22 cellular contexts compared by ENCODE assay signal in the genomic region with DNA sequence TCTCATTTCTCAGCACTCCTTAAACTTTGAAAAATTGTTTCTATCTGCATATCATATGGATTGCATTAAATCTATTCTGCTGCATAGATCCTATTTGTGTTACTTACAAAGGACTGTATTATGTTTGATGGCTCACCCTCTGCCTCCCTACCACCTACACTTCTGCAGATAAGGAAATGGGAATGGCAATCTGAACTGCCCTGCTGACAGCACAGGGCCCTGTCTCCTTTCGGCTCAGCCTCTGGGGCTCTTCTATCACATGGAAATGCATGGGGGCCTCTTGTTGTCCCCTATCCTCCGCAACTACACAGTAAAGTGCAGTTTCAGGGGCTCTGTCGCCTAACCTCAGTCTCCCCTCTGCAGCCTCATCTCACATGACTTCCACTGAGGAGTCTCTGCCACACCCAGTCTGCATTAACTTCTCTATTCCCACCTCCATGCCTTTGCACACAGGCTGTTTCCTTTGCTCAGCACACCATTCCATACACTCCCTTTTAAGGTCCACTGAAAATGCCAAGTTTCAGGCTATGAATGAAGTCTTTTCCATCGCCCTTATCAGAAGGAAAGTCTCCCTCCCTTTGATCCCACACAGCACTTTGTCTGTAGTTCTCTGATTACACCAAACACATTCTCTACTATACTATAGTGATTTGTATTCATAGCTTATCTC. TPM values are rescaled to one million over a fixed set of nuclear protein-coding genes. Genes with fewer than 3 reads are reported as not detected.
DNase-seq lines count a peak whose midpoint lies in the region; ATAC-seq and TF ChIP-seq lines count a peak whose summit lies in the region.
"Had no signal": no experiment of that assay in that cellular context is flagged by ENCODE, and none has a peak within 500 bp of the region (broad histone marks: within the 10 kb centered on the region; RNA-seq: fewer than 3 reads in every experiment).

No MANE protein-coding gene starts in this region.

- ATAC-seq in left lung (peak; percentile 20), esophagus mucosa (no peak)
- ATAC-seq in stimulated activated memory B cell treated with anti-CD40 and anti-IgM and Interleukin-4, amounts not matched to agents 10 μg/mL and 1 μg/mL and 100 μg/mL, for 72 hours: no peak
- ATAC-seq: HCT116; stimulated activated naive CD8-positive, alpha-beta T cell treated with anti-CD3 and anti-CD28 coated beads, Interleukin-15, amount 100 ng/mL, for 72 hours had no signal

- no peak overlapping the region for H2BK120ac ChIP-seq in H9 (ENCODE audit: low read depth, low read length, poor library complexity, severe bottlenecking)

- peak overlapping the region in 2 of 3 experiments; percentile 22 to 23; a peak in 1 of 7 replicates for H3K27ac Mint-ChIP-seq in H9
- H3K27ac Mint-ChIP-seq in stimulated activated memory B cell treated with anti-CD40 and anti-IgM and Interleukin-4, amounts not matched to agents 10 μg/mL and 1 μg/mL and 100 μg/mL, for 72 hours: peak overlapping the region; percentile 9
- H3K27ac Mint-ChIP-seq in T-helper 2 cell treated with Interferon-gamma antibody and Interleukin-4, amounts not matched to agents 5 μg/mL and 100 μg/mL, for 36 hours: no peak overlapping the region
- H3K27ac Mint-ChIP-seq: activated CD4-positive, alpha-beta memory T cell treated with anti-CD3 and anti-CD28 coated beads for 36 hours; activated T-helper 1 cell treated with anti-CD3 and anti-CD28 coated beads, Interleukin-12 subunit alpha, Interleukin-12 subunit beta, Interleukin-2, Interleukin-4 antibody, amounts not matched to agents 30 ng/mL and 10 ng/mL and 1 ng/mL, durations not matched to agents 14 hours and 24 hours and 36 hours; IgD-negative memory B cell; stimulated activated naive CD8-positive, alpha-beta T cell treated with anti-CD3 and anti-CD28 coated beads, Interleukin-15, amount 100 ng/mL, for 72 hours; T-helper 1 cell treated with Interleukin-12 subunit alpha and Interleukin-12 subunit beta and Interleukin-4 antibody, amounts not matched to agents 30 μg/mL and 1 μg/mL, for 36 hours had no signal

- H4K20me1 ChIP-seq in H9 (ENCODE audit: control insufficient read depth, insufficient read depth, insufficient read length) (no peaks in the 10 kb centered on the region), OCI-LY7 (ENCODE audit: insufficient read depth, low read length) (peaks cover 4% of the 10 kb centered on the region; the same call in 1 of the 2 replicates)

- POLR2A ChIA-PET in OCI-LY7 (lab: Charles Lee): interaction anchor here (0.6 to 3.5 kb wide), 7 partner anchors 8 to 1464 kb away, joined by 3 to 14 read pairs (median 5); no protein-coding TSS in a partner anchor

- no peaks in the 10 kb centered on the region for H3K27me3 Mint-ChIP-seq in H9 (ENCODE audit: low read depth)
- H3K27me3 Mint-ChIP-seq in stimulated activated memory B cell treated with anti-CD40 and anti-IgM and Interleukin-4, amounts not matched to agents 10 μg/mL and 1 μg/mL and 100 μg/mL, for 72 hours: no peaks in the 10 kb centered on the region
- H3K27me3 Mint-ChIP-seq in T-helper 2 cell treated with Interferon-gamma antibody and Interleukin-4, amounts not matched to agents 5 μg/mL and 100 μg/mL, for 36 hours (ENCODE audit: low read depth): no peaks in the 10 kb centered on the region
- H3K27me3 Mint-ChIP-seq: activated CD4-positive, alpha-beta memory T cell treated with anti-CD3 and anti-CD28 coated beads for 36 hours; stimulated activated naive CD8-positive, alpha-beta T cell treated with anti-CD3 and anti-CD28 coated beads, Interleukin-15, amount 100 ng/mL, for 72 hours had no signal

- peaks cover 0 to 12% (median 3%) of the 10 kb centered on the region in 3 experiments; a peak in 5 of 7 replicates for H3K36me3 Mint-ChIP-seq in H9 (ENCODE audit: insufficient read depth in 1 of 3, low read depth in 3 of 3)
- no peaks in the 10 kb centered on the region for H3K36me3 Mint-ChIP-seq in stimulated activated memory B cell treated with anti-CD40 and anti-IgM and Interleukin-4, amounts not matched to agents 10 μg/mL and 1 μg/mL and 100 μg/mL, for 72 hours
- H3K36me3 Mint-ChIP-seq in T-helper 2 cell treated with Interferon-gamma antibody and Interleukin-4, amounts not matched to agents 5 μg/mL and 100 μg/mL, for 36 hours (ENCODE audit: low read depth): peaks cover 31% of the 10 kb centered on the region

- H3K9me3 Mint-ChIP-seq in H9: peaks cover 2 to 4% of the 10 kb centered on the region in 2 experiments; a peak in 3 of 5 replicates
- H3K9me3 Mint-ChIP-seq in stimulated activated memory B cell treated with anti-CD40 and anti-IgM and Interleukin-4, amounts not matched to agents 10 μg/mL and 1 μg/mL and 100 μg/mL, for 72 hours: no peaks in the 10 kb centered on the region
- no peaks in the 10 kb centered on the region for H3K9me3 Mint-ChIP-seq in T-helper 2 cell treated with Interferon-gamma antibody and Interleukin-4, amounts not matched to agents 5 μg/mL and 100 μg/mL, for 36 hours
- H3K9me3 Mint-ChIP-seq: activated CD4-positive, alpha-beta memory T cell treated with anti-CD3 and anti-CD28 coated beads for 36 hours; stimulated activated naive CD8-positive, alpha-beta T cell treated with anti-CD3 and anti-CD28 coated beads, Interleukin-15, amount 100 ng/mL, for 72 hours; T-helper 1 cell treated with Interleukin-12 subunit alpha and Interleukin-12 subunit beta and Interleukin-4 antibody, amounts not matched to agents 30 μg/mL and 1 μg/mL, for 36 hours had no signal

- DNase-seq in H9 (no peak), OCI-LY7 (ENCODE audit: low spot score) (no peak), left lung (no peak), T-helper 1 cell (no peak)
- DNase-seq in T-helper 2 cell treated with Interferon-gamma antibody and Interleukin-4, amounts not matched to agents 5 μg/mL and 100 μg/mL, for 36 hours (ENCODE audit: low spot score): no peak
- DNase-seq: activated CD4-positive, alpha-beta memory T cell treated with anti-CD3 and anti-CD28 coated beads for 36 hours; activated CD4-positive, alpha-beta T cell treated with anti-CD3 and anti-CD28 coated beads for 1 hour; activated CD8-positive, alpha-beta memory T cell treated with anti-CD3 and anti-CD28 coated beads, Interleukin-2, amount 50 U/mL, for 4 hours; activated naive CD4-positive, alpha-beta T cell treated with Interleukin-2 at 50 U/mL for 16 hours; DMS153; kidney glomerular epithelial cell; right cardiac atrium; stimulated activated CD8-positive, alpha-beta memory T cell treated with anti-CD3 and anti-CD28 coated beads, Interleukin-4, amount 100 ng/mL, for 48 hours; stimulated activated naive CD8-positive, alpha-beta T cell treated with anti-CD3 and anti-CD28 coated beads, Interleukin-15, amount 100 ng/mL, for 72 hours had no signal

- H2BK12ac ChIP-seq in H9 (ENCODE audit: insufficient read length, low read depth, low read length): no peak overlapping the region

- H3K27ac ChIP-seq in H9 (ENCODE audit: insufficient read length, low read depth, low read length) (no peak overlapping the region), OCI-LY7 (ENCODE audit: low read depth, low read length, poor library complexity, severe bottlenecking) (peak overlapping the region; percentile 94), left lung (no peak overlapping the region)

- no peak overlapping the region for H2AFZ ChIP-seq in H9 (ENCODE audit: low read length)
- no peak overlapping the region for H2AFZ ChIP-seq in OCI-LY7 (ENCODE audit: low read length)

- WGBS in H9 (ENCODE audit: extremely low coverage, insufficient read length, low lambda C conversion rate): no CpG with 5 or more reads among the region's 4 CpGs

- no TSS peak for BruUV-seq in OCI-LY7 (replicated peaks; lab: Mats Ljungman, UMichigan)

- no peaks in the 10 kb centered on the region; the same call in 1 of the 2 replicates for H3K4me1 ChIP-seq in H9 (ENCODE audit: insufficient read depth, low read length)
- H3K4me1 ChIP-seq in OCI-LY7 (ENCODE audit: insufficient read depth, low read length, poor library complexity, severe bottlenecking): peaks cover 56% of the 10 kb centered on the region
- H3K4me1 ChIP-seq in left lung: peaks cover 20 to 47% of the 10 kb centered on the region in 2 donors

- H4K91ac ChIP-seq in H9 (ENCODE audit: insufficient read length, low read depth, low read length): no peak overlapping the region

- H3K23ac ChIP-seq in H9 (ENCODE audit: insufficient read length, low read depth, low read length): no peak overlapping the region

- no peak overlapping the region for H3K4me3 ChIP-seq in OCI-LY7 (ENCODE audit: low read depth, low read length, poor library complexity, severe bottlenecking)
- H3K4me3 ChIP-seq in left lung: no peak overlapping the region
- H3K4me3 ChIP-seq: SK-N-MC, tibial nerve had no signal

- TF ChIP-seq CTCF in H9 (conservative IDR thresholded peaks at IDR 0.05) (no peak), OCI-LY7 (conservative IDR thresholded peaks at IDR 0.05; ENCODE audit: low read length) (no peak), left lung (IDR thresholded peaks at IDR 0.05) (no peak)

- no peaks in the 10 kb centered on the region for H3K9me2 ChIP-seq in OCI-LY7 (ENCODE audit: insufficient read depth, low read length)

- H3K4ac ChIP-seq in H9 (ENCODE audit: low read depth, low read length): no peak overlapping the region

- peaks cover 34% of the 10 kb centered on the region for H3K36me3 ChIP-seq in OCI-LY7 (ENCODE audit: insufficient read depth, low read length)
- no peaks in the 10 kb centered on the region for H3K36me3 ChIP-seq in left lung
- H3K36me3 ChIP-seq: tibial nerve had no signal

- CTCF ChIA-PET in OCI-LY7 (lab: Charles Lee; ENCODE audit: unreplicated experiment): no interaction called here

- no peaks in the 10 kb centered on the region; the same call in 1 of the 2 replicates for H3K79me2 ChIP-seq in H9 (ENCODE audit: insufficient read depth, low read length)
- peaks cover 80% of the 10 kb centered on the region for H3K79me2 ChIP-seq in OCI-LY7 (ENCODE audit: insufficient read depth, low read depth, low read length)

- H3K79me1 ChIP-seq in H9 (ENCODE audit: insufficient read depth, low read depth, low read length, poor library complexity, severe bottlenecking): no peaks in the 10 kb centered on the region

- H3K4me2 ChIP-seq in H9 (ENCODE audit: insufficient read depth, insufficient read length, low read length) (no peak overlapping the region), OCI-LY7 (ENCODE audit: low read length) (peak overlapping the region; percentile 77)

- H4K8ac ChIP-seq in H9 (replicated peaks; ENCODE audit: insufficient read length, low read depth, low read length): no peak overlapping the region

- H3T11ph ChIP-seq in H9 (ENCODE audit: low read length): no peak overlapping the region

- H3K18ac ChIP-seq in H9 (ENCODE audit: insufficient read length, low read depth, low read length): no peak overlapping the region

- no peak overlapping the region for H4K5ac ChIP-seq in H9 (ENCODE audit: insufficient read length, low read depth, low read length)

- H3K4me1 Mint-ChIP-seq in H9: peaks cover 7 to 8% of the 10 kb centered on the region in 2 experiments; a peak in 3 of 4 replicates
- peaks cover 20% of the 10 kb centered on the region for H3K4me1 Mint-ChIP-seq in stimulated activated memory B cell treated with anti-CD40 and anti-IgM and Interleukin-4, amounts not matched to agents 10 μg/mL and 1 μg/mL and 100 μg/mL, for 72 hours
- peaks cover 60% of the 10 kb centered on the region for H3K4me1 Mint-ChIP-seq in T-helper 2 cell treated with Interferon-gamma antibody and Interleukin-4, amounts not matched to agents 5 μg/mL and 100 μg/mL, for 36 hours (ENCODE audit: low read depth)

- H2AK5ac ChIP-seq in H9 (ENCODE audit: insufficient read length, low read length): no peak overlapping the region

- H3K27me3 ChIP-seq in H9 (ENCODE audit: insufficient read depth, low read length) (no peaks in the 10 kb centered on the region), left lung (no peaks in the 10 kb centered on the region)
- H3K27me3 ChIP-seq: tibial nerve had no signal

- no peak overlapping the region for H3K56ac ChIP-seq in H9 (ENCODE audit: insufficient read length, low read depth, low read length)

- intact Hi-C loops in OCI-LY7 (cut with micrococcal nuclease; ENCODE audit: unreplicated experiment): no loop called here
- intact Hi-C loops in left lung (cut with DNase I): no loop called here

- no peak overlapping the region for H2BK5ac ChIP-seq in H9 (ENCODE audit: insufficient read length, low read length)

- no peak overlapping the region for H3K4me3 Mint-ChIP-seq in H9
- no peak overlapping the region for H3K4me3 Mint-ChIP-seq in stimulated activated memory B cell treated with anti-CD40 and anti-IgM and Interleukin-4, amounts not matched to agents 10 μg/mL and 1 μg/mL and 100 μg/mL, for 72 hours
- no peak overlapping the region for H3K4me3 Mint-ChIP-seq in T-helper 2 cell treated with Interferon-gamma antibody and Interleukin-4, amounts not matched to agents 5 μg/mL and 100 μg/mL, for 36 hours
- H3K4me3 Mint-ChIP-seq: activated CD4-positive, alpha-beta memory T cell treated with anti-CD3 and anti-CD28 coated beads for 36 hours; activated T-helper 1 cell treated with anti-CD3 and anti-CD28 coated beads, Interleukin-12 subunit alpha, Interleukin-12 subunit beta, Interleukin-2, Interleukin-4 antibody, amounts not matched to agents 30 ng/mL and 10 ng/mL and 1 ng/mL, durations not matched to agents 14 hours and 24 hours and 36 hours; stimulated activated naive CD8-positive, alpha-beta T cell treated with anti-CD3 and anti-CD28 coated beads, Interleukin-15, amount 100 ng/mL, for 72 hours; T-helper 1 cell treated with Interleukin-12 subunit alpha and Interleukin-12 subunit beta and Interleukin-4 antibody, amounts not matched to agents 30 μg/mL and 1 μg/mL, for 36 hours had no signal

- H3K9me3 ChIP-seq in H9 (ENCODE audit: control insufficient read depth, low read depth, low read length) (no peaks in the 10 kb centered on the region), OCI-LY7 (ENCODE audit: low read length) (no peaks in the 10 kb centered on the region), left lung (no peaks in the 10 kb centered on the region)
- H3K9me3 ChIP-seq: tibial nerve had no signal

- H3K9ac ChIP-seq in H9 (ENCODE audit: extremely low read depth, insufficient read length, low read length): no peak overlapping the region

- H2BK20ac ChIP-seq in H9 (ENCODE audit: low read depth, low read length, poor library complexity, severe bottlenecking): no peak overlapping the region

- H2BK15ac ChIP-seq in H9 (ENCODE audit: low read depth, low read length): no peak overlapping the region

- no peak overlapping the region for H3K14ac ChIP-seq in H9 (ENCODE audit: insufficient read depth, low read length)

- no peaks in the 10 kb centered on the region for H3K23me2 ChIP-seq in H9 (ENCODE audit: insufficient read length, low read depth, low read length, poor library complexity, severe bottlenecking)

RNA-seq across cellular contexts. Expression of gene RELL1, which starts 12.5 kb away (rescaled TPM):
- total RNA-seq in H9 (2021) (10.6 and 10.8 TPM in 2 replicates), OCI-LY7 (2022) (51.6 and 53.5 TPM in 2 replicates), left lung (10 to 100 TPM; 31.0 to 35.6 TPM), esophagus mucosa (18.7 TPM)
- 60.7 and 62.3 TPM in 2 replicates for total RNA-seq in OCI-LY7 (2014; rRNA removed; shearing (Covaris generic))
